ENCODE assay signal across 19 cellular contexts in the genomic region with DNA sequence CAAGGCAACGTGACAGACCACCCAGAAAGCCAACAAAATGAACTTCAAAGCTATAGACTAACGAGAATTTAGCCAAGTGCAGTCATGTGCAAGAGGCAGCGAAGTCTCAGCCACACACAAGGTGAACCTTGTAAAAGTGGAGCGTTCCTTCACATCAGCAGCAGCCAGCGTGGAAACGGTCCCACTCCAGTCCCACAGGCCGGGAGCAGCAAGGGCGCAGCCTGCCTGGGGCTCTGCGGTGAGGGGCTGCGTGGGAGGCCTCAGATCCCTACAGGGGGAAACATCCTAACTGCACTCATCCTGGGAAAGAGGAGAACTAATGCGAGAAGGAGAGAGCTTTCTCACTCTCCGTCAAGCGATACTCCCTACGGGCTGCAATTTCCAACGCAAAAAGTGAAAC.
"Had no signal": no experiment of that assay in that cellular context is flagged by ENCODE, and none has a peak within 500 bp of the region (broad histone marks: within the 10 kb centered on the region; RNA-seq: fewer than 3 reads in every experiment).

No MANE protein-coding gene starts in this region.

- H3K9me3 Mint-ChIP-seq: activated CD4-positive, alpha-beta T cell treated with anti-CD3 and anti-CD28 coated beads, Interleukin-2, amount 10 ng/mL, durations not matched to agents 7 days and 5 days; activated naive CD8-positive, alpha-beta T cell treated with anti-CD3 and anti-CD28 coated beads for 36 hours; central memory CD8-positive, alpha-beta T cell; immature natural killer cell; natural killer cell; stimulated activated naive CD8-positive, alpha-beta T cell treated with anti-CD3 and anti-CD28 coated beads, Interleukin-15, amount 100 ng/mL, for 72 hours; type B pancreatic cell had no signal

- H3K36me3 Mint-ChIP-seq: activated naive CD8-positive, alpha-beta T cell treated with anti-CD3 and anti-CD28 coated beads for 36 hours; immature natural killer cell; natural killer cell; type B pancreatic cell had no signal

- H3K27me3 ChIP-seq: brain microvascular endothelial cell, esophagus muscularis mucosa, right atrium auricular region, testis had no signal

- H3K9me3 ChIP-seq: esophagus muscularis mucosa, heart right ventricle, right atrium auricular region, testis had no signal

- H3K4me3 Mint-ChIP-seq: activated CD4-positive, alpha-beta T cell treated with anti-CD3 and anti-CD28 coated beads, Interleukin-2, amount 10 ng/mL, durations not matched to agents 7 days and 5 days; activated naive CD8-positive, alpha-beta T cell treated with anti-CD3 and anti-CD28 coated beads for 36 hours; central memory CD8-positive, alpha-beta T cell; immature natural killer cell; stimulated activated naive CD8-positive, alpha-beta T cell treated with anti-CD3 and anti-CD28 coated beads, Interleukin-15, amount 100 ng/mL, for 72 hours; type B pancreatic cell had no signal

- ATAC-seq: heart right ventricle; natural killer cell; stimulated activated naive CD8-positive, alpha-beta T cell treated with anti-CD3 and anti-CD28 coated beads, Interleukin-15, amount 100 ng/mL, for 72 hours had no signal

- H3K4me3 ChIP-seq: esophagus muscularis mucosa, heart right ventricle, right atrium auricular region, SK-N-MC, skin epidermis, testis had no signal

- H3K4me1 ChIP-seq: testis had no signal

- H3K27ac ChIP-seq: brain microvascular endothelial cell, esophagus muscularis mucosa, heart right ventricle, right atrium auricular region, SK-N-MC, skin epidermis, testis had no signal

- H3K27me3 Mint-ChIP-seq: activated naive CD8-positive, alpha-beta T cell treated with anti-CD3 and anti-CD28 coated beads for 36 hours; central memory CD8-positive, alpha-beta T cell had no signal

- H3K36me3 ChIP-seq: brain microvascular endothelial cell, esophagus muscularis mucosa, heart right ventricle, right atrium auricular region had no signal

- H3K27ac Mint-ChIP-seq: activated CD4-positive, alpha-beta T cell treated with anti-CD3 and anti-CD28 coated beads, Interleukin-2, amount 10 ng/mL, durations not matched to agents 7 days and 5 days; activated naive CD8-positive, alpha-beta T cell treated with anti-CD3 and anti-CD28 coated beads for 36 hours; immature natural killer cell; natural killer cell; stimulated activated naive CD8-positive, alpha-beta T cell treated with anti-CD3 and anti-CD28 coated beads, Interleukin-15, amount 100 ng/mL, for 72 hours; type B pancreatic cell had no signal

- DNase-seq: activated CD4-positive, alpha-beta T cell treated with anti-CD3 and anti-CD28 coated beads, Interleukin-2, amount 10 ng/mL, durations not matched to agents 7 days and 5 days; activated CD8-positive, alpha-beta memory T cell treated with anti-CD3 and anti-CD28 coated beads, Interleukin-2, amount 50 U/mL, for 48 hours; activated gamma-delta T cell treated with Interleukin-2 at 50 U/mL for 16 hours; activated naive CD8-positive, alpha-beta T cell treated with anti-CD3 and anti-CD28 coated beads for 36 hours; activated T-cell treated with anti-CD3 and anti-CD28 coated beads, Interleukin-2, amount 50 U/mL, for 48 hours; brain microvascular endothelial cell; effector CD8-positive, alpha-beta T cell; heart right ventricle; immature natural killer cell; natural killer cell; nucleus accumbens; stimulated activated naive CD8-positive, alpha-beta T cell treated with anti-CD3 and anti-CD28 coated beads, Interleukin-15, amount 100 ng/mL, for 72 hours; testis had no signal
